21 cellular contexts compared by ENCODE assay signal in the genomic region with DNA sequence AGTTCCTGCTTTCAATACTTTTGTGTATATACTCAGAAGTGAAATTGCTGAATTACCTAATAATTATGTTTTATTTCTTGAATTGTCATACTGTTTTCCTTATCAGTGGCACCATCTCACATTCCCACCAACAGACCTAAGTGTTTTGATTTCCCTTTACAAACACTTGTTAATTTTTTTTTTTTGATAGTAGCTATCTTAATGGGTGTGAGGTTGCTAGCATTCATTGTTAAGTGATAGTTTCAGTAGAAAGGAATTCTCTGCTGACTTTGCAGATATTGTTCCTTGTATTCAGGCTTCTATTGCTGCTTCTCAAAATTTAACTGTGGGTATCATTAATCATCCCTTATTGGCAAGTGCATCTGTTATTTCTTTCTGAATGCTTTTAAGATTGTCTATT.
"Had no signal": no experiment of that assay in that cellular context is flagged by ENCODE, and none has a peak within 500 bp of the region (broad histone marks: within the 10 kb centered on the region; RNA-seq: fewer than 3 reads in every experiment).

No MANE protein-coding gene starts in this region.

- H3K4me1 ChIP-seq: adrenal gland had no signal

- H3K4me1 Mint-ChIP-seq: activated naive CD8-positive, alpha-beta T cell treated with anti-CD3 and anti-CD28 coated beads, Interleukin-2, amount 10 ng/mL, durations not matched to agents 7 days and 5 days; T-helper 17 cell had no signal

- H3K9me3 Mint-ChIP-seq: activated naive CD8-positive, alpha-beta T cell treated with anti-CD3 and anti-CD28 coated beads, Interleukin-2, amount 10 ng/mL, durations not matched to agents 7 days and 5 days; WTC11 had no signal

- H3K27me3 Mint-ChIP-seq: activated naive CD8-positive, alpha-beta T cell treated with anti-CD3 and anti-CD28 coated beads, Interleukin-2, amount 10 ng/mL, durations not matched to agents 7 days and 5 days; T-helper 17 cell had no signal

- H3K27ac Mint-ChIP-seq: activated CD8-positive, alpha-beta T cell treated with anti-CD3 and anti-CD28 coated beads, Interleukin-2, amount 10 ng/mL, durations not matched to agents 7 days and 5 days; activated naive CD8-positive, alpha-beta T cell treated with anti-CD3 and anti-CD28 coated beads, Interleukin-2, amount 10 ng/mL, durations not matched to agents 7 days and 5 days; T-helper 17 cell; WTC11 had no signal

- H3K9me3 ChIP-seq: adrenal gland had no signal

- H3K4me3 ChIP-seq: adrenal gland had no signal

- H3K36me3 ChIP-seq: adrenal gland had no signal

- DNase-seq: activated CD4-positive, alpha-beta T cell treated with anti-CD3 and anti-CD28 coated beads for 48 hours; activated CD4-positive, alpha-beta T cell treated with anti-CD3 and anti-CD28 coated beads, Interleukin-2, amount 50 U/mL, for 4 hours; activated CD4-positive, CD25-positive, alpha-beta regulatory T cell treated with anti-CD3 and anti-CD28 coated beads, Interleukin-2, amount 50 U/mL, for 72 hours; activated CD8-positive, alpha-beta memory T cell treated with anti-CD3 and anti-CD28 coated beads, Interleukin-2, amount 50 U/mL, for 48 hours; activated CD8-positive, alpha-beta T cell treated with anti-CD3 and anti-CD28 coated beads, Interleukin-2, amount 10 ng/mL, durations not matched to agents 7 days and 5 days; activated naive CD4-positive, alpha-beta T cell treated with anti-CD3 and anti-CD28 coated beads, Interleukin-2, amount 50 U/mL, for 16 hours; activated naive CD8-positive, alpha-beta T cell treated with anti-CD3 and anti-CD28 coated beads, Interleukin-2, amount 10 ng/mL, durations not matched to agents 7 days and 5 days; activated T-cell treated with anti-CD3 and anti-CD28 coated beads, Interleukin-2, amount 50 U/mL, for 1 hour; adrenal gland; aorta; central memory CD4-positive, alpha-beta T cell; MM.1S; NCI-H187; NCI-H345; NCI-H510A; NCI-H526 treated with DMSO at 0.1 percent for 48 hours; SIG-M5; T-helper 17 cell; T-helper 9 cell had no signal

- FAIRE-seq: bronchial epithelial cell had no signal

- H3K27ac ChIP-seq: adrenal gland had no signal

- ATAC-seq: activated CD8-positive, alpha-beta T cell treated with anti-CD3 and anti-CD28 coated beads, Interleukin-2, amount 10 ng/mL, durations not matched to agents 7 days and 5 days; T-helper 17 cell; WTC11 had no signal

- H3K36me3 Mint-ChIP-seq: activated naive CD8-positive, alpha-beta T cell treated with anti-CD3 and anti-CD28 coated beads, Interleukin-2, amount 10 ng/mL, durations not matched to agents 7 days and 5 days; WTC11 had no signal

- H3K4me3 Mint-ChIP-seq: activated CD8-positive, alpha-beta T cell treated with anti-CD3 and anti-CD28 coated beads, Interleukin-2, amount 10 ng/mL, durations not matched to agents 7 days and 5 days; activated naive CD8-positive, alpha-beta T cell treated with anti-CD3 and anti-CD28 coated beads, Interleukin-2, amount 10 ng/mL, durations not matched to agents 7 days and 5 days; T-helper 17 cell; WTC11 had no signal

- H3K27me3 ChIP-seq: adrenal gland had no signal
